Comparison of ENCODE assay signal across 2 cellular contexts in the genomic region with DNA sequence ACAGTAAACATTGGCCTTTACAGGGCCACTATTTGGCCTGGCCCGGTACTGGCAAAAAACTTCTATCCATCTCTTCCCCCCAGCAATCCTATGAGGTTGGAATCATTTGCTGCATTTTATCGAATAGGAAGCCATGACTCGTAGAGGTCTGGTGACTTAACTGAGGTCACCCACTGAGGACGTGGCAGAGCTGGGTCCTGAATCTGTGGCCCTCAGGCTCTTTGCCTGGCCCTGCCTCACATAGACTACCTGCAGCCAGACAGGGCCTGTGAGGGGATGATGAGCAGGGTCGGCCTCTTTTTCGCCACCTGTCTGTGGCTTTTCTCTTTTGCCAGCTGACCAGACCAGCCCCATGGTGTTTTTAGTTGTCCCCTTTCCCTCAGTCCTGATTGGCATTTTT.
TF ChIP-seq lines count a peak whose summit lies in the region.

No MANE protein-coding gene starts in this region.

TF ChIP-seq in GM23338, 12 proteins besides CTCF, POLR2A, EP300 and RAD21 (continued from another document):
- TF ChIP-seq ZNF462 (CRISPR knock-in tag; IDR thresholded peaks at IDR 0.05), result no peak
- no peak for TF ChIP-seq CREB1 (CRISPR knock-in tag; IDR thresholded peaks at IDR 0.05; ENCODE audit: low read depth)
- no peak for TF ChIP-seq NANOG (IDR thresholded peaks at IDR 0.05; ENCODE audit: borderline replicate concordance)
- no peak for TF ChIP-seq REST (IDR thresholded peaks at IDR 0.05; ENCODE audit: unreplicated experiment)
- TF ChIP-seq, protein P1, sequence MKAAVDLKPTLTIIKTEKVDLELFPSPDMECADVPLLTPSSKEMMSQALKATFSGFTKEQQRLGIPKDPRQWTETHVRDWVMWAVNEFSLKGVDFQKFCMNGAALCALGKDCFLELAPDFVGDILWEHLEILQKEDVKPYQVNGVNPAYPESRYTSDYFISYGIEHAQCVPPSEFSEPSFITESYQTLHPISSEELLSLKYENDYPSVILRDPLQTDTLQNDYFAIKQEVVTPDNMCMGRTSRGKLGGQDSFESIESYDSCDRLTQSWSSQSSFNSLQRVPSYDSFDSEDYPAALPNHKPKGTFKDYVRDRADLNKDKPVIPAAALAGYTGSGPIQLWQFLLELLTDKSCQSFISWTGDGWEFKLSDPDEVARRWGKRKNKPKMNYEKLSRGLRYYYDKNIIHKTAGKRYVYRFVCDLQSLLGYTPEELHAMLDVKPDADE (IDR thresholded peaks at IDR 0.05), result no peak
- TF ChIP-seq EZH2phosphoT487 (IDR thresholded peaks at IDR 0.05; ENCODE audit: unreplicated experiment), result no peak
- TF ChIP-seq POLR2AphosphoS5 (IDR thresholded peaks at IDR 0.05; ENCODE audit: low read depth), result no peak
- TF ChIP-seq STAT1 (IDR thresholded peaks at IDR 0.05; ENCODE audit: unreplicated experiment), result no peak

TF ChIP-seq in WTC11, 78 proteins besides CTCF, POLR2A, EP300 and RAD21 (continued from another document):
- no peak for TF ChIP-seq ZMAT4 (CRISPR knock-in tag; IDR thresholded peaks at IDR 0.05)
